Comparison of ENCODE assay signal across 18 cellular contexts in genomic region chr12:32240833-32241232, GRCh38.
DNase-seq lines count a peak whose midpoint lies in the region; ATAC-seq lines count a peak whose summit lies in the region.
"Had no signal": no experiment of that assay in that cellular context is flagged by ENCODE, and none has a peak within 500 bp of the region (broad histone marks: within the 10 kb centered on the region; RNA-seq: fewer than 3 reads in every experiment).

No MANE protein-coding gene starts in this region.

- H3K9ac ChIP-seq in mesenchymal stem cell (ENCODE audit: low read length): no peak overlapping the region

- H3K4me1 ChIP-seq in HAP-1: peaks cover 17% of the 10 kb centered on the region
- H3K4me1 ChIP-seq in mesenchymal stem cell (ENCODE audit: control insufficient read depth, insufficient read depth, low read depth, low read length): peaks cover 2% of the 10 kb centered on the region
- H3K4me1 ChIP-seq: left ventricle myocardium inferior, suprapubic skin had no signal

- H2BK120ac ChIP-seq in mesenchymal stem cell (ENCODE audit: low read depth, low read length): no peak overlapping the region

- H3K79me1 ChIP-seq in mesenchymal stem cell (replicated peaks; ENCODE audit: low read length, poor library complexity, severe bottlenecking): peaks cover 18% of the 10 kb centered on the region

- no peak overlapping the region for H4K8ac ChIP-seq in mesenchymal stem cell (ENCODE audit: low read length)

- H3K4me3 ChIP-seq in HAP-1 (no peak overlapping the region), mesenchymal stem cell (ENCODE audit: insufficient read depth in 1 of 2, low read depth in 1 of 2, low read length in 2 of 2) (no peak overlapping the region)
- H3K4me3 ChIP-seq: left ventricle myocardium inferior, suprapubic skin had no signal

- no peak overlapping the region for H3K18ac ChIP-seq in mesenchymal stem cell (ENCODE audit: low read depth in 1 of 2, low read length in 2 of 2)

- H3K4me2 ChIP-seq in mesenchymal stem cell (ENCODE audit: low read length, poor library complexity, severe bottlenecking): no peak overlapping the region

- H3K27me3 ChIP-seq in HAP-1 (ENCODE audit: low read depth) (no peaks in the 10 kb centered on the region), mesenchymal stem cell (ENCODE audit: control insufficient read depth in 1 of 2, insufficient read depth in 1 of 2, low read length in 2 of 2) (no peaks in the 10 kb centered on the region)
- H3K27me3 ChIP-seq: suprapubic skin had no signal

- H3K36me3 ChIP-seq in HAP-1 (replicated peaks) (peaks cover 3% of the 10 kb centered on the region), mesenchymal stem cell (ENCODE audit: control insufficient read depth in 1 of 2, insufficient read depth in 2 of 2, low read depth in 1 of 2, low read length in 2 of 2) (peaks cover 5 to 8% of the 10 kb centered on the region in 2 experiments)
- H3K36me3 ChIP-seq: suprapubic skin had no signal

- 87% methylated on average over 4 of the region's 4 CpGs for WGBS in mesenchymal stem cell

- H3K27ac ChIP-seq in mesenchymal stem cell (ENCODE audit: low read length, poor library complexity, severe bottlenecking): no peak overlapping the region
- H3K27ac ChIP-seq: left ventricle myocardium inferior, suprapubic skin had no signal

- H2AK5ac ChIP-seq in mesenchymal stem cell (ENCODE audit: low read length, severe bottlenecking): no peak overlapping the region

- in situ Hi-C loops in HAP-1 (cut with MboI; ENCODE audit: low sequenced_read_pairs): no loop called here

- H2BK12ac ChIP-seq in mesenchymal stem cell (ENCODE audit: low read length in 2 of 2): no peak overlapping the region

- H2BK15ac ChIP-seq in mesenchymal stem cell (ENCODE audit: low read depth, poor library complexity, severe bottlenecking): no peak overlapping the region

- no peak overlapping the region for H2AFZ ChIP-seq in mesenchymal stem cell (ENCODE audit: low read depth, low read length)

- H3K4ac ChIP-seq in mesenchymal stem cell (ENCODE audit: low read depth in 1 of 2, low read length in 2 of 2): no peak overlapping the region

- intact Hi-C loops in left cardiac atrium (cut with DNase I): no loop called here

- ATAC-seq in left cardiac atrium: no peak
- ATAC-seq in GM18861 (IDR thresholded peaks at IDR 0.05; ENCODE audit: unreplicated experiment): no peak
- ATAC-seq: HCT116 had no signal

- peaks cover 2% of the 10 kb centered on the region; the same call in 1 of the 2 replicates for H3K9me3 ChIP-seq in HAP-1
- peaks cover 8% of the 10 kb centered on the region for H3K9me3 ChIP-seq in mesenchymal stem cell (ENCODE audit: control insufficient read depth, low read length)

- no peak overlapping the region for H4K91ac ChIP-seq in mesenchymal stem cell (ENCODE audit: low read length)

- DNase-seq in HAP-1 (ENCODE audit: low spot score in 2 of 2) (peak; percentile 37 to 51), RKO (ENCODE audit: low spot score) (peak; percentile 24), dermis blood vessel endothelial cell (peak; percentile 71), mesenchymal stem cell (no peak), left cardiac atrium (no peak)
- no peak for DNase-seq in activated naive CD4-positive, alpha-beta T cell treated with Interleukin-2 at 50 U/mL for 16 hours
- DNase-seq: activated CD4-positive, alpha-beta T cell treated with anti-CD3 and anti-CD28 coated beads for 1 hour; activated gamma-delta T cell treated with Interleukin-2 at 50 U/mL for 16 hours; aorta; hippocampal formation; left ventricle myocardium inferior; NCI-H2029 treated with DMSO at 0.1 percent for 48 hours; NCI-H748 treated with DMSO at 0.1 percent for 48 hours; stimulated activated CD4-positive, alpha-beta T cell treated with anti-CD3 and anti-CD28 coated beads, Interleukin-4, amount 100 ng/mL, for 4 hours; T-helper 2 cell had no signal

- no peak overlapping the region for H3K14ac ChIP-seq in mesenchymal stem cell (ENCODE audit: low read length in 2 of 2)

- H2BK5ac ChIP-seq in mesenchymal stem cell (ENCODE audit: low read depth, low read length, poor library complexity, severe bottlenecking): peak overlapping the region; percentile 58

- no peak overlapping the region for H3K23ac ChIP-seq in mesenchymal stem cell (ENCODE audit: low read length in 2 of 2)

Comparison
In these comparisons a context has a peak if more than half of its experiments do, and no peak if none do; other contexts are left out.
1. DNase-seq: peak in HAP-1 (2 of 2), RKO (single experiment) and dermis blood vessel endothelial cell (single experiment); none in mesenchymal stem cell (single experiment), activated naive CD4-positive, alpha-beta T cell treated with Interleukin-2 at 50 U/mL for 16 hours (single experiment) and left cardiac atrium (single experiment).